ENCODE assay signal across 8 cellular contexts in the genomic region with DNA sequence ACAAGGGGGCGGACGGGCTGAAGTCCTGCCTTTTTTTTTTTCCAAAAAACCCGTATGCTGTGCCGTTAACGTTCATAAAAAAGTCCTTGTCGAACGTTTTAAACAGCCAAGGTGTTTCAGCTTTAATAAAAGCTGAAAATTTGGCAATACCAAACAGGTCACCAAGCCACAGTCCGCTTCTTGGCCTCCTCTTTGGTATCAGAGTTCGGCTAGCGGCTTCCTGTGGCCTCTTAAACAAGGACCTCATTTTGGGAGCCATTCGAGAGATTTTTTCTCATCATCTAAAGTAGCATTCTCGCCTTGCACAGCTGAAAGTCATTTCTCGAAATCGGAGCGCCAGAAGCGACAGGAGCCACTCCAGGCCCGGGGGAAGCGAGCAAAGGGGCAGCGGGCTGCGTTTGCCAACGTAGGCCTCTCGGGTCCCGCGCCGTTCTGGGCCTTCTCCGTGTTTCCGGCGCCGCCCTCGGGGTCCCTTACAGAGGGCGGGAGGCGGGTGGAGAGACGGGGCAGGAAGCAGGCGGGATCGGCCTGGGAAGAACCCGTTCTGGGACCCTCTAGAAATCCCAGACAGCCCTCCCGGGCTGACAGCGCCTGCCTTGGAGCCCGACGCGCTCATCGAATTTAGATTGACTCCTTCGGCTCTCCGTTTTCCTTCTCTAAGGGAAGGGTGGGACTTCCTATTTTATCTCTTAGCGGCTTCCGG. TPM values are rescaled to one million over a fixed set of nuclear protein-coding genes. Genes with fewer than 3 reads are reported as not detected.
DNase-seq lines count a peak whose midpoint lies in the region; ATAC-seq lines count a peak whose summit lies in the region.

No MANE protein-coding gene starts in this region.

- no peaks in the 10 kb centered on the region for H3K9me3 ChIP-seq in right cardiac atrium (ENCODE audit: control insufficient read depth, low read length)

- peak overlapping the region; percentile 72 for H3K4me3 ChIP-seq in right cardiac atrium (ENCODE audit: low read length)

- WGBS in adipose tissue, 3 donors = 0% methylated on average over 46 of the region's 46 CpGs
- under 1% methylated on average over 46 of the region's 46 CpGs for WGBS in right cardiac atrium

- peak; percentile 64 for DNase-seq in EL
- peak; percentile 87 for DNase-seq in KBM-7
- peak; percentile 50 for DNase-seq in T follicular helper cell (ENCODE audit: low read depth)
- peak; percentile 73 to 89 (median 87) for DNase-seq in right cardiac atrium
- DNase-seq in sciatic nerve (ENCODE audit: low spot score) = peak; percentile 82
- DNase-seq in pons (ENCODE audit: low spot score) = no peak

- H3K27ac ChIP-seq in adipose tissue (ENCODE audit: low read depth, low read length) = peak overlapping the region; percentile 99
- H3K27ac ChIP-seq in right cardiac atrium (ENCODE audit: low read length) = peak overlapping the region; percentile 100

- no peaks in the 10 kb centered on the region for H3K4me1 ChIP-seq in right cardiac atrium (ENCODE audit: control insufficient read depth, insufficient read depth, low read length)

- in situ Hi-C loops in KBM-7 (cut with MboI; ENCODE audit: low pct_unique_long_range_greater_than_20kb, low sequenced_read_pairs) = no loop called here

- intact Hi-C loops in right cardiac atrium (cut with DNase I) = no loop called here
- intact Hi-C loops in sciatic nerve (cut with DNase I) = no loop called here

- H3K27me3 ChIP-seq in right cardiac atrium (ENCODE audit: control insufficient read depth, insufficient read depth) = no peaks in the 10 kb centered on the region

- ATAC-seq in GM21576 (IDR thresholded peaks at IDR 0.05; ENCODE audit: unreplicated experiment) (peak; percentile 36), right cardiac atrium (peak; percentile 74 to 77), sciatic nerve (peak; percentile 84)

RNA-seq across cellular contexts. Expression of gene ZNF407, which starts 0.6 kb away (rescaled TPM):
- polyA plus RNA-seq in adipose tissue (1 to 10 TPM; 2.2 to 3.0 (median 2.4) TPM), right cardiac atrium (3.8 TPM)
- total RNA-seq in right cardiac atrium (10 to 100 TPM; 10.6 to 14.7 (median 12.9) TPM), sciatic nerve (22.9 TPM)
